In the genomic region with DNA sequence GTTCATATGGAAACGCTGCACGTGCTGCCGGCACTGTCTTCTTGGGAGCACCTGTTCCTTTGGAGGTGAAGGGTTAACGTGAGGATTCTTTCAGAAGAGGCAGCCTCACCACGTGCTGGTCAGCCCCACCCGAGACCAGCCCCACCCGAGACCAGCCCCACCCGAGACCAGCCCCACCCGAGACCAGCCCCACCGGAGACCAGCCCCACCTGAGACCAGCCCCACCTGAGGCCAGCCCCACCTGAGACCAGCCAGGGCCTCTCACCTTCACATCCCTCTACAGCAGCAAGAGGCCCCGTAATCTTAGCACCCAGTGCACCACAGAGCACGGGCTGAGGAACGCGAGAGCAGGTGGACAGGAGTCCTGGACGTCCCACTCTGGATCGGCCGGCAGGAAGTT, we compare ENCODE assay signal across 2 cellular contexts.
A peak's percentile ranks its signal among the peaks of the same experiment; 100 is the strongest.
TF ChIP-seq lines count a peak whose summit lies in the region.

No MANE protein-coding gene starts in this region.

TF ChIP-seq in HEK293, 187 proteins besides CTCF, POLR2A, EP300 and RAD21:
- TF ChIP-seq ZNF138 (tag by site-specific recombination; IDR thresholded peaks at IDR 0.05; ENCODE audit: borderline replicate concordance) (no peak), KLF8 (tag by site-specific recombination; IDR thresholded peaks at IDR 0.05) (peak; percentile 31; the same call in 1 of the 2 replicates), ZNF10 (tag by site-specific recombination; IDR thresholded peaks at IDR 0.05) (no peak), KLF1 (tag by site-specific recombination; IDR thresholded peaks at IDR 0.05) (peak; percentile 63)

TF ChIP-seq in K562, 482 proteins besides CTCF, POLR2A, EP300 and RAD21:
- TF ChIP-seq, protein P1, sequence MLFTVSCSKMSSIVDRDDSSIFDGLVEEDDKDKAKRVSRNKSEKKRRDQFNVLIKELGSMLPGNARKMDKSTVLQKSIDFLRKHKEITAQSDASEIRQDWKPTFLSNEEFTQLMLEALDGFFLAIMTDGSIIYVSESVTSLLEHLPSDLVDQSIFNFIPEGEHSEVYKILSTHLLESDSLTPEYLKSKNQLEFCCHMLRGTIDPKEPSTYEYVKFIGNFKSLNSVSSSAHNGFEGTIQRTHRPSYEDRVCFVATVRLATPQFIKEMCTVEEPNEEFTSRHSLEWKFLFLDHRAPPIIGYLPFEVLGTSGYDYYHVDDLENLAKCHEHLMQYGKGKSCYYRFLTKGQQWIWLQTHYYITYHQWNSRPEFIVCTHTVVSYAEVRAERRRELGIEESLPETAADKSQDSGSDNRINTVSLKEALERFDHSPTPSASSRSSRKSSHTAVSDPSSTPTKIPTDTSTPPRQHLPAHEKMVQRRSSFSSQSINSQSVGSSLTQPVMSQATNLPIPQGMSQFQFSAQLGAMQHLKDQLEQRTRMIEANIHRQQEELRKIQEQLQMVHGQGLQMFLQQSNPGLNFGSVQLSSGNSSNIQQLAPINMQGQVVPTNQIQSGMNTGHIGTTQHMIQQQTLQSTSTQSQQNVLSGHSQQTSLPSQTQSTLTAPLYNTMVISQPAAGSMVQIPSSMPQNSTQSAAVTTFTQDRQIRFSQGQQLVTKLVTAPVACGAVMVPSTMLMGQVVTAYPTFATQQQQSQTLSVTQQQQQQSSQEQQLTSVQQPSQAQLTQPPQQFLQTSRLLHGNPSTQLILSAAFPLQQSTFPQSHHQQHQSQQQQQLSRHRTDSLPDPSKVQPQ (CRISPR knock-in tag; IDR thresholded peaks at IDR 0.05; ENCODE audit: borderline replicate concordance): no peak
- TF ChIP-seq SAFB (IDR thresholded peaks at IDR 0.05; ENCODE audit: borderline replicate concordance, low read depth, low read length) (peak; percentile 75; the same call in 1 of the 2 replicates), ZFX (CRISPR knock-in tag; IDR thresholded peaks at IDR 0.05) (no peak)
TF ChIP-seq in K562: peak in this region for 1.
